In the genomic region with DNA sequence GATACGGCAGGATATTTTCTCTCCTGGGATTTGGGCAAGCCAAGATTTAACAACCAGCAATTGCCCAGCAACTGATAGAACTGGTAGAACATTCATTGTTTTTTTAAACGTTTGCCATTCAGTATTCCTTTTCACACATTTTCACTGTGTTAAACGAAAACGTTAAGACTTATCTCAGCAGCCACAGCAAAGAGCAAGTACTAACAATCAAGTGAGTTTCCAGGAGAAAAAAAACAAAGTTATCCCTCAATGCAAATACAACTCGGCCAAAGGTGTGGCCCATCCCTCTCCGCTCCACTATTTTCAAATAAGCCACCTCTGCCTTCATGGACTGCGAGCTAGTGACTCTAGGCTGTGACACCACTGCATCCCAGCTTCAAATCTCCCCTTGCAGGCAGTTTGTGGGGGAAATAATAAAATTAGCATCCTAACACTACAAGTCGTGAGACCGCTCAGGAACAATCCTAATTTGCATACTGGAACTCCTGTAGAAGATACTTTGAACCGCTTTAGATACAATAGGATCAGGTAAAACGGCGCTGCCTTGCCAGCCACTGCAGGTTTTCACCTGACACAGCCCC, we compare ENCODE assay signal across 1 cellular context.
TF ChIP-seq lines count a peak whose summit lies in the region.

No MANE protein-coding gene starts in this region.

TF ChIP-seq in HEK293, 187 proteins besides CTCF, POLR2A, EP300 and RAD21 (continued from another document):
- TF ChIP-seq, protein P1, sequence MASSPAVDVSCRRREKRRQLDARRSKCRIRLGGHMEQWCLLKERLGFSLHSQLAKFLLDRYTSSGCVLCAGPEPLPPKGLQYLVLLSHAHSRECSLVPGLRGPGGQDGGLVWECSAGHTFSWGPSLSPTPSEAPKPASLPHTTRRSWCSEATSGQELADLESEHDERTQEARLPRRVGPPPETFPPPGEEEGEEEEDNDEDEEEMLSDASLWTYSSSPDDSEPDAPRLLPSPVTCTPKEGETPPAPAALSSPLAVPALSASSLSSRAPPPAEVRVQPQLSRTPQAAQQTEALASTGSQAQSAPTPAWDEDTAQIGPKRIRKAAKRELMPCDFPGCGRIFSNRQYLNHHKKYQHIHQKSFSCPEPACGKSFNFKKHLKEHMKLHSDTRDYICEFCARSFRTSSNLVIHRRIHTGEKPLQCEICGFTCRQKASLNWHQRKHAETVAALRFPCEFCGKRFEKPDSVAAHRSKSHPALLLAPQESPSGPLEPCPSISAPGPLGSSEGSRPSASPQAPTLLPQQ (tag by site-specific recombination; IDR thresholded peaks at IDR 0.05), result no peak
- TF ChIP-seq KLF16 (tag by site-specific recombination; IDR thresholded peaks at IDR 0.05) (no peak), ZSCAN30 (tag by site-specific recombination; IDR thresholded peaks at IDR 0.05) (no peak), PRDM1 (tag by site-specific recombination; IDR thresholded peaks at IDR 0.05) (peak; percentile 54), REPIN1 (tag by site-specific recombination; IDR thresholded peaks at IDR 0.05; ENCODE audit: low read depth) (no peak), SALL2 (tag by site-specific recombination; IDR thresholded peaks at IDR 0.05; ENCODE audit: borderline replicate concordance) (no peak), ZNF335 (tag by site-specific recombination; conservative IDR thresholded peaks at IDR 0.05) (peak; percentile 60), SCRT1 (tag by site-specific recombination; IDR thresholded peaks at IDR 0.05; ENCODE audit: borderline replicate concordance) (no peak), ZNF701 (tag by site-specific recombination; IDR thresholded peaks at IDR 0.05) (no peak), ZNF768 (tag by site-specific recombination; IDR thresholded peaks at IDR 0.05) (no peak), SP7 (tag by site-specific recombination; IDR thresholded peaks at IDR 0.05) (0 out of 2 replicates have a peak, but pooled peaks have one; percentile 9), ZFHX2 (tag by site-specific recombination; conservative IDR thresholded peaks at IDR 0.05) (no peak), ZNF610 (tag by site-specific recombination; IDR thresholded peaks at IDR 0.05; ENCODE audit: borderline replicate concordance) (no peak), ZSCAN16 (tag by site-specific recombination; IDR thresholded peaks at IDR 0.05) (no peak), GLIS2 (tag by site-specific recombination; IDR thresholded peaks at IDR 0.05) (peak; percentile 6; the same call in 1 of the 2 replicates), BCL11A (tag by site-specific recombination; IDR thresholded peaks at IDR 0.05; ENCODE audit: low read depth) (no peak), ZBTB10 (tag by site-specific recombination; IDR thresholded peaks at IDR 0.05) (no peak), ZNF623 (tag by site-specific recombination; IDR thresholded peaks at IDR 0.05) (no peak), ZNF404 (tag by site-specific recombination; IDR thresholded peaks at IDR 0.05) (no peak), ZNF10 (tag by site-specific recombination; IDR thresholded peaks at IDR 0.05) (peak; percentile 78), IKZF3 (tag by site-specific recombination; IDR thresholded peaks at IDR 0.05) (no peak), ZNF785 (tag by site-specific recombination; IDR thresholded peaks at IDR 0.05) (no peak), KLF1 (tag by site-specific recombination; IDR thresholded peaks at IDR 0.05) (no peak), TCF7L2 (IDR thresholded peaks at IDR 0.05; ENCODE audit: borderline replicate concordance, low read depth, low read length) (no peak), ZNF184 (tag by site-specific recombination; IDR thresholded peaks at IDR 0.05) (no peak), ZNF362 (tag by site-specific recombination; IDR thresholded peaks at IDR 0.05) (peak; percentile 81), ZNF112 (tag by site-specific recombination; IDR thresholded peaks at IDR 0.05) (no peak), ZBTB26 (tag by site-specific recombination; optimal IDR thresholded peaks at IDR 0.05) (no peak), ZNF157 (tag by site-specific recombination; IDR thresholded peaks at IDR 0.05) (no peak)
- TF ChIP-seq, protein P2, sequence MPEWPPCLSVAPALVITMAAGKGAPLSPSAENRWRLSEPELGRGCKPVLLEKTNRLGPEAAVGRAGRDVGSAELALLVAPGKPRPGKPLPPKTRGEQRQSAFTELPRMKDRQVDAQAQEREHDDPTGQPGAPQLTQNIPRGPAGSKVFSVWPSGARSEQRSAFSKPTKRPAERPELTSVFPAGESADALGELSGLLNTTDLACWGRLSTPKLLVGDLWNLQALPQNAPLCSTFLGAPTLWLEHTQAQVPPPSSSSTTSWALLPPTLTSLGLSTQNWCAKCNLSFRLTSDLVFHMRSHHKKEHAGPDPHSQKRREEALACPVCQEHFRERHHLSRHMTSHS (tag by site-specific recombination; IDR thresholded peaks at IDR 0.05), result no peak
- TF ChIP-seq, protein P3, sequence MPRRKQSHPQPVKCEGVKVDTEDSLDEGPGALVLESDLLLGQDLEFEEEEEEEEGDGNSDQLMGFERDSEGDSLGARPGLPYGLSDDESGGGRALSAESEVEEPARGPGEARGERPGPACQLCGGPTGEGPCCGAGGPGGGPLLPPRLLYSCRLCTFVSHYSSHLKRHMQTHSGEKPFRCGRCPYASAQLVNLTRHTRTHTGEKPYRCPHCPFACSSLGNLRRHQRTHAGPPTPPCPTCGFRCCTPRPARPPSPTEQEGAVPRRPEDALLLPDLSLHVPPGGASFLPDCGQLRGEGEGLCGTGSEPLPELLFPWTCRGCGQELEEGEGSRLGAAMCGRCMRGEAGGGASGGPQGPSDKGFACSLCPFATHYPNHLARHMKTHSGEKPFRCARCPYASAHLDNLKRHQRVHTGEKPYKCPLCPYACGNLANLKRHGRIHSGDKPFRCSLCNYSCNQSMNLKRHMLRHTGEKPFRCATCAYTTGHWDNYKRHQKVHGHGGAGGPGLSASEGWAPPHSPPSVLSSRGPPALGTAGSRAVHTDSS (tag by site-specific recombination; IDR thresholded peaks at IDR 0.05), result no peak
- TF ChIP-seq, protein P4, sequence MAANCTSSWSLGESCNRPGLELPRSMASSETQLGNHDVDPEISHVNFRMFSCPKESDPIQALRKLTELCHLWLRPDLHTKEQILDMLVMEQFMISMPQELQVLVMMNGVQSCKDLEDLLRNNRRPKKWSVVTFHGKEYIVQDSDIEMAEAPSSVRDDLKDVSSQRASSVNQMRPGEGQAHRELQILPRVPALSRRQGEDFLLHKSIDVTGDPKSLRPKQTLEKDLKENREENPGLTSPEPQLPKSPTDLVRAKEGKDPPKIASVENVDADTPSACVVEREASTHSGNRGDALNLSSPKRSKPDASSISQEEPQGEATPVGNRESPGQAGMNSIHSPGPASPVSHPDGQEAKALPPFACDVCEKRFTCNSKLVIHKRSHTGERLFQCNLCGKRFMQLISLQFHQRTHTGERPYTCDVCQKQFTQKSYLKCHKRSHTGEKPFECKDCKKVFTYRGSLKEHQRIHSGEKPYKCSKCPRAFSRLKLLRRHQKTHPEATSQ (tag by site-specific recombination; IDR thresholded peaks at IDR 0.05), result no peak
- TF ChIP-seq, protein P5, sequence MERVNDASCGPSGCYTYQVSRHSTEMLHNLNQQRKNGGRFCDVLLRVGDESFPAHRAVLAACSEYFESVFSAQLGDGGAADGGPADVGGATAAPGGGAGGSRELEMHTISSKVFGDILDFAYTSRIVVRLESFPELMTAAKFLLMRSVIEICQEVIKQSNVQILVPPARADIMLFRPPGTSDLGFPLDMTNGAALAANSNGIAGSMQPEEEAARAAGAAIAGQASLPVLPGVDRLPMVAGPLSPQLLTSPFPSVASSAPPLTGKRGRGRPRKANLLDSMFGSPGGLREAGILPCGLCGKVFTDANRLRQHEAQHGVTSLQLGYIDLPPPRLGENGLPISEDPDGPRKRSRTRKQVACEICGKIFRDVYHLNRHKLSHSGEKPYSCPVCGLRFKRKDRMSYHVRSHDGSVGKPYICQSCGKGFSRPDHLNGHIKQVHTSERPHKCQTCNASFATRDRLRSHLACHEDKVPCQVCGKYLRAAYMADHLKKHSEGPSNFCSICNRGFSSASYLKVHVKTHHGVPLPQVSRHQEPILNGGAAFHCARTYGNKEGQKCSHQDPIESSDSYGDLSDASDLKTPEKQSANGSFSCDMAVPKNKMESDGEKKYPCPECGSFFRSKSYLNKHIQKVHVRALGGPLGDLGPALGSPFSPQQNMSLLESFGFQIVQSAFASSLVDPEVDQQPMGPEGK (tag by site-specific recombination; IDR thresholded peaks at IDR 0.05), result peak; percentile 65
